28 cellular contexts compared by ENCODE assay signal in the genomic region with DNA sequence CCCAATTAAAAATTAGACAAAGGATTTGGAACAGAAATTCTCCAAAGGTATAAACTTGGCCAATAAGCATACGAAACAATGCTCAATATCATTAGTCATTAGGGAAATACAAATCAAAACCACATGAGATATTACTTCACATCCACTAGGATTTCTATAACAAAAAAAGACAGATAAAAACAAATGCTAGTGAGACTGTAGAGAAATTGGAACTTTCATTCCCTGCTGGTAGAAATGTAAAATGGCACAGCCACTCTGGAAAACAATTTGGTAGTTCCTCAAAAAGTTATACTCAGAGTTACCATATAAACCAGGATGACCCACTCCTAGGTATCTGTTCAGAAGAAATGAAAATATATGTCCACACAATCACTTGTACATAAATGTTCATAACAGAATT.
A peak's percentile ranks its signal among the peaks of the same experiment; 100 is the strongest.
DNase-seq lines count a peak whose midpoint lies in the region; ATAC-seq, FAIRE-seq and TF ChIP-seq lines count a peak whose summit lies in the region.
"Had no signal": no experiment of that assay in that cellular context is flagged by ENCODE, and none has a peak within 500 bp of the region (broad histone marks: within the 10 kb centered on the region; RNA-seq: fewer than 3 reads in every experiment).

No MANE protein-coding gene starts in this region.

- 91% methylated on average over 1 of the region's 1 CpG for WGBS in smooth muscle cell (ENCODE audit: low lambda C conversion rate)

- no peak overlapping the region for H3K4me2 ChIP-seq in smooth muscle cell

- TF ChIP-seq CTCF in bronchial epithelial cell (IDR thresholded peaks at IDR 0.05; ENCODE audit: insufficient read depth, low read length, severe bottlenecking) (peak; percentile 14), fibroblast of pulmonary artery (IDR thresholded peaks at IDR 0.05; ENCODE audit: low read length, missing control alignments) (peak; percentile 51), smooth muscle cell (IDR thresholded peaks at IDR 0.05; ENCODE audit: borderline replicate concordance, insufficient read depth, poor library complexity, severe bottlenecking) (peak; percentile 36)

- H3K4me1 ChIP-seq in smooth muscle cell (ENCODE audit: low read depth), result no peaks in the 10 kb centered on the region
- H3K4me1 ChIP-seq: HAP-1, SJSA1 had no signal

- no peak for ATAC-seq in GM21390 (IDR thresholded peaks at IDR 0.05; ENCODE audit: unreplicated experiment)
- ATAC-seq: activated naive CD8-positive, alpha-beta T cell treated with anti-CD3 and anti-CD28 coated beads, Interleukin-2, amount 50 U/mL, for 24 hours; K562; natural killer cell treated with Interleukin-12 subunit alpha and Interleukin-12 subunit beta and Interleukin-15 and Interleukin-18, amount 100 ng/mL, for 72 hours; pancreas; stimulated activated memory B cell treated with anti-CD40 and anti-IgM and Interleukin-4, amounts not matched to agents 10 μg/mL and 1 μg/mL and 100 μg/mL, for 72 hours had no signal

- H3K27me3 ChIP-seq in bronchial epithelial cell (ENCODE audit: control insufficient read depth, insufficient read depth, low read length), result no peaks in the 10 kb centered on the region
- no peaks in the 10 kb centered on the region for H3K27me3 ChIP-seq in smooth muscle cell (ENCODE audit: low read depth)
- H3K27me3 ChIP-seq: MG63, pancreas, SJSA1, suprapubic skin had no signal

- H3K4me3 ChIP-seq in bronchial epithelial cell (ENCODE audit: low read depth, low read length), result no peak overlapping the region
- no peak overlapping the region for H3K4me3 ChIP-seq in fibroblast of pulmonary artery (replicated peaks; ENCODE audit: low read depth, low read length)
- H3K4me3 ChIP-seq in smooth muscle cell, result no peak overlapping the region
- H3K4me3 ChIP-seq: HAP-1, K562, MG63, pancreas, SJSA1, suprapubic skin had no signal

- no peaks in the 10 kb centered on the region for H3K9me3 ChIP-seq in smooth muscle cell (replicated peaks; ENCODE audit: low read depth)
- H3K9me3 ChIP-seq: HAP-1, MG63, pancreas, SJSA1, suprapubic skin had no signal

- H4K20me1 ChIP-seq in smooth muscle cell (ENCODE audit: low read depth), result peaks cover 100% of the 10 kb centered on the region

- H3K79me2 ChIP-seq in smooth muscle cell (ENCODE audit: low read depth), result peaks cover 99% of the 10 kb centered on the region

- no peak overlapping the region for H3K27ac ChIP-seq in smooth muscle cell (ENCODE audit: low read depth)
- H3K27ac ChIP-seq: pancreas, SJSA1, suprapubic skin, WERI-Rb-1 had no signal

- H2AFZ ChIP-seq in smooth muscle cell (ENCODE audit: low read depth), result no peak overlapping the region

- H3F3A ChIP-seq in smooth muscle cell (ENCODE audit: low read depth), result peaks cover 28% of the 10 kb centered on the region

- DNase-seq in GM03348 (ENCODE audit: low spot score) (peak; percentile 28), bronchial epithelial cell (ENCODE audit: low read depth) (no peak), fibroblast of pulmonary artery (ENCODE audit: low read depth) (peak; percentile 69), smooth muscle cell (lab: John Stamatoyannopoulos, UW; ENCODE audit: unreplicated experiment) (no peak), frontal cortex (ENCODE audit: low spot score in 2 of 2) (no peak)
- DNase-seq in stimulated activated CD4-positive, alpha-beta T cell treated with anti-CD3 and anti-CD28 coated beads, Interleukin-4, amount 100 ng/mL, for 4 hours, result no peak
- DNase-seq: activated CD4-positive, alpha-beta T cell treated with anti-CD3 and anti-CD28 coated beads, Interleukin-2, amount 50 U/mL, for 1 hour; activated CD8-positive, alpha-beta memory T cell treated with anti-CD3 and anti-CD28 coated beads, Interleukin-2, amount 50 U/mL, for 48 hours; activated effector memory CD4-positive, alpha-beta T cell treated with anti-CD3 and anti-CD28 coated beads, Interleukin-2, amount 50 U/mL, for 16 hours; activated naive CD8-positive, alpha-beta T cell treated with anti-CD3 and anti-CD28 coated beads, Interleukin-2, amount 50 U/mL, for 24 hours; AML-193; dermis blood vessel endothelial cell; DMS53; head of caudate nucleus; MG63; NCI-H1436; NCI-H510A treated with DMSO at 0.1 percent for 48 hours; pancreas; stimulated activated CD4-positive, alpha-beta T cell treated with anti-CD3 and anti-CD28 coated beads, Interleukin-1b, Interleukin-23, amount 100 ng/mL, for 48 hours; T-helper 2 cell; WERI-Rb-1 had no signal

- peaks cover 2% of the 10 kb centered on the region for H3K36me3 ChIP-seq in bronchial epithelial cell (ENCODE audit: control insufficient read depth, insufficient read depth, low read length)
- no peaks in the 10 kb centered on the region for H3K36me3 ChIP-seq in smooth muscle cell (ENCODE audit: low read depth)
- H3K36me3 ChIP-seq: HAP-1, MG63, pancreas, SJSA1, suprapubic skin had no signal

- no peak overlapping the region for H3K9ac ChIP-seq in smooth muscle cell (ENCODE audit: low read depth)

- FAIRE-seq in bronchial epithelial cell (lab: Jason Lieb, UNC) (no peak), frontal cortex (lab: Jason Lieb, UNC) (no peak)
- FAIRE-seq: K562, pancreas had no signal

Comparison
In these comparisons a context has a peak if more than half of its experiments do, and no peak if none do; other contexts are left out.
1. DNase-seq: peak in GM03348 (single experiment) and fibroblast of pulmonary artery (single experiment); none in bronchial epithelial cell (single experiment), smooth muscle cell (single experiment), frontal cortex (0 of 2) and stimulated activated CD4-positive, alpha-beta T cell treated with anti-CD3 and anti-CD28 coated beads, Interleukin-4, amount 100 ng/mL, for 4 hours (0 of 2).
2. Peak in every context shown above with its lines, with median percentiles within 50 percentile points of each other: CTCF ChIP-seq.